In genomic region chr11:28146123-28146751, GRCh38 we compare ENCODE assay signal across 10 cellular contexts. TPM values are rescaled to one million over a fixed set of nuclear protein-coding genes. Genes with fewer than 3 reads are reported as not detected.
DNase-seq lines count a peak whose midpoint lies in the region; ATAC-seq and TF ChIP-seq lines count a peak whose summit lies in the region.
"Had no signal": no experiment of that assay in that cellular context is flagged by ENCODE, and none has a peak within 500 bp of the region (broad histone marks: within the 10 kb centered on the region; RNA-seq: fewer than 3 reads in every experiment).

No MANE protein-coding gene starts in this region.

- no peak for TF ChIP-seq CTCF in BJ (IDR thresholded peaks at IDR 0.05; ENCODE audit: insufficient read depth, low read depth, low read length)
- TF ChIP-seq CTCF in body of pancreas (IDR thresholded peaks at IDR 0.05) = no peak
- no peak for TF ChIP-seq CTCF in left lung (IDR thresholded peaks at IDR 0.05)
- no peak for TF ChIP-seq CTCF in GM13977 (IDR thresholded peaks at IDR 0.05; ENCODE audit: extremely low read depth, insufficient read depth, missing control alignments)

- CTCF ChIA-PET in BJ (lab: Yijun Ruan, JAX) = interaction anchor here (1.2 kb wide), 1 partner anchor 23 kb away, joined by 3 read pairs; no protein-coding TSS in a partner anchor

- no peak for TF ChIP-seq POLR2A in body of pancreas (IDR thresholded peaks at IDR 0.05)

- 55 to 71% methylated on average over 2 of the region's 2 CpGs for WGBS in body of pancreas, 2 donors

- H3K4me3 ChIP-seq in BJ (ENCODE audit: low read depth, low read length) = no peak overlapping the region
- no peak overlapping the region for H3K4me3 ChIP-seq in body of pancreas
- H3K4me3 ChIP-seq in left lung = no peak overlapping the region

- H3K27me3 ChIP-seq in BJ (ENCODE audit: control insufficient read depth, insufficient read depth, low read length) (no peaks in the 10 kb centered on the region), body of pancreas (no peaks in the 10 kb centered on the region), left lung (no peaks in the 10 kb centered on the region)

- H3K4me1 ChIP-seq in body of pancreas = no peaks in the 10 kb centered on the region
- no peaks in the 10 kb centered on the region for H3K4me1 ChIP-seq in left lung

- H3K9me3 ChIP-seq in body of pancreas = no peaks in the 10 kb centered on the region
- H3K9me3 ChIP-seq in left lung = peaks cover 0 to under 1% of the 10 kb centered on the region in 2 donors

- peak; percentile 64 for DNase-seq in BJ (ENCODE audit: low read depth)
- peak; percentile 91 for DNase-seq in LHCN-M2 (ENCODE audit: low read depth)
- DNase-seq in body of pancreas = peak in 1 of 4 donors; percentile 18
- DNase-seq in left lung = no peak
- no peak for DNase-seq in GM13977 (ENCODE audit: low spot score)
- DNase-seq in GF-D8 (lab: John Stamatoyannopoulos, UW) = no peak
- DNase-seq: activated effector memory CD4-positive, alpha-beta T cell treated with anti-CD3 and anti-CD28 coated beads, Interleukin-2, amount 50 U/mL, for 16 hours; T-helper 1 cell had no signal

- intact Hi-C loops in body of pancreas (cut with DNase I) = no loop called here
- intact Hi-C loops in left lung (cut with DNase I) = no loop called here

- ATAC-seq in body of pancreas = peak; percentile 77
- ATAC-seq in left lung = peak; percentile 70
- ATAC-seq in GM21526 (IDR thresholded peaks at IDR 0.05; ENCODE audit: low FRiP score, unreplicated experiment) = no peak
- no peak for ATAC-seq in HG02678 (IDR thresholded peaks at IDR 0.05; ENCODE audit: unreplicated experiment)

- POLR2A ChIA-PET in BJ (lab: Charles Lee) = no interaction called here

- in situ Hi-C loops in GM13977 (cut with MboI; ENCODE audit: low pct_unique_long_range_greater_than_20kb, low sequenced_read_pairs, unreplicated experiment) = no loop called here

- H3K36me3 ChIP-seq in BJ (ENCODE audit: control insufficient read depth, insufficient read depth, low read length) = no peaks in the 10 kb centered on the region
- H3K36me3 ChIP-seq in body of pancreas (replicated peaks in 1 of 2; ENCODE audit: insufficient read depth in 1 of 2, low read depth in 2 of 2) = no peaks in the 10 kb centered on the region
- no peaks in the 10 kb centered on the region for H3K36me3 ChIP-seq in left lung

- H3K27ac ChIP-seq in body of pancreas = peak overlapping the region in 1 of 4 donors; percentile 56
- H3K27ac ChIP-seq in left lung = no peak overlapping the region

RNA-seq across cellular contexts. Expression of gene METTL15, which starts 38.0 kb away (rescaled TPM):
- 7.0 and 12.8 TPM in 2 replicates for polyA plus RNA-seq in BJ (2011; rRNA removed)
- polyA minus RNA-seq in BJ (2011; rRNA and poly(A)+ RNA removed) = 20.1 and 22.3 TPM in 2 replicates
- total RNA-seq in LHCN-M2 (2014; rRNA removed) = 13.7 and 15.2 TPM in 2 replicates
- 3.3 TPM for polyA plus RNA-seq in LHCN-M2 (2012)
- 1 to 10 TPM; 5.2 to 8.2 TPM for total RNA-seq in body of pancreas
- total RNA-seq in left lung = 10 to 100 TPM in 1 of 2 donors, 1 to 10 TPM in 1; 9.6 to 14.9 TPM

RNA-seq across cellular contexts. Expression of gene KIF18A, which starts 38.3 kb away (rescaled TPM):
- polyA plus RNA-seq in BJ (2011; rRNA removed) = 5.0 and 11.9 TPM in 2 replicates
- polyA minus RNA-seq in BJ (2011; rRNA and poly(A)+ RNA removed) = 10.4 and 11.5 TPM in 2 replicates
- total RNA-seq in LHCN-M2 (2014; rRNA removed) (32.3 and 38.1 TPM in 2 replicates), body of pancreas (under 1 TPM in 1 of 2 donors, not detected in 1; 0.52 TPM), left lung (1 to 10 TPM; 4.2 to 5.0 TPM)
- 3.3 TPM for polyA plus RNA-seq in LHCN-M2 (2012)

Comparison
In these comparisons a context has a peak if more than half of its experiments do, and no peak if none do; other contexts are left out.
1. DNase-seq: peak in BJ (single experiment) and LHCN-M2 (single experiment); none in left lung (0 of 2), GM13977 (single experiment) and GF-D8 (single experiment).
2. ATAC-seq: peak in body of pancreas (single experiment) and left lung (single experiment); none in GM21526 (single experiment) and HG02678 (single experiment).